ENCODE assay signal across 18 cellular contexts in genomic region chr1:225677350-225678124, GRCh38. TPM values are rescaled to one million over a fixed set of nuclear protein-coding genes. Genes with fewer than 3 reads are reported as not detected.
DNase-seq lines count a peak whose midpoint lies in the region; ATAC-seq, FAIRE-seq and TF ChIP-seq lines count a peak whose summit lies in the region.
"Had no signal": no experiment of that assay in that cellular context is flagged by ENCODE, and none has a peak within 500 bp of the region (broad histone marks: within the 10 kb centered on the region; RNA-seq: fewer than 3 reads in every experiment).

No MANE protein-coding gene starts in this region.

- TF ChIP-seq RAD21 in H1 (IDR thresholded peaks at IDR 0.05 in 1 of 2, conservative IDR thresholded peaks at IDR 0.05 in 1 of 2; ENCODE audit: low read depth in 2 of 2, low read length in 2 of 2) = no peak; a peak in 1 of 4 replicates

- H4K20me1 ChIP-seq in H1 (replicated peaks in 1 of 2; ENCODE audit: control insufficient read depth in 1 of 2, insufficient read depth in 2 of 2, low read length in 2 of 2) (no peaks in the 10 kb centered on the region), keratinocyte (ENCODE audit: control insufficient read depth, extremely low read depth, insufficient read depth, low read length) (no peaks in the 10 kb centered on the region)

- no peak for TF ChIP-seq EP300 in H1 (IDR thresholded peaks at IDR 0.05; ENCODE audit: borderline replicate concordance in 1 of 2, low read depth in 2 of 2, low read length in 2 of 2)

- H3K23ac ChIP-seq in H1 (ENCODE audit: insufficient read length) = no peak overlapping the region

- H2AFZ ChIP-seq in H1 (ENCODE audit: low read length) = peak overlapping the region; percentile 92
- H2AFZ ChIP-seq in keratinocyte (ENCODE audit: control insufficient read depth, low read length) = no peak overlapping the region

- H3K56ac ChIP-seq in H1 (replicated peaks; ENCODE audit: insufficient read length, low read depth, low read length) = no peak overlapping the region

- peaks cover 0 to 4% (median 2%) of the 10 kb centered on the region in 3 donors for H3K4me1 Mint-ChIP-seq in T-cell
- H3K4me1 Mint-ChIP-seq: activated naive CD8-positive, alpha-beta T cell treated with anti-CD3 and anti-CD28 coated beads for 36 hours had no signal

- H2BK120ac ChIP-seq in H1 (replicated peaks; ENCODE audit: low read depth, low read length) = no peak overlapping the region

- H3K23me2 ChIP-seq in H1 (ENCODE audit: low read depth, low read length) = no peaks in the 10 kb centered on the region; the same call in 1 of the 2 replicates

- H3K36me3 ChIP-seq in H1 (ENCODE audit: control insufficient read depth in 2 of 4, insufficient read depth in 4 of 4, low read length in 3 of 4) (no peaks in the 10 kb centered on the region), keratinocyte (ENCODE audit: control insufficient read depth in 2 of 2, extremely low read depth in 1 of 2, insufficient read depth in 2 of 2, low read length in 2 of 2) (no peaks in the 10 kb centered on the region)
- H3K36me3 ChIP-seq: esophagus muscularis mucosa, WERI-Rb-1 had no signal

- H3K27me3 Mint-ChIP-seq in T-cell = peaks cover 27 to 44% of the 10 kb centered on the region in 2 donors

- H3K9me1 ChIP-seq in keratinocyte (ENCODE audit: control insufficient read depth, extremely low read depth, insufficient read depth, low read length) = no peaks in the 10 kb centered on the region

- H3K18ac ChIP-seq in H1 (ENCODE audit: extremely low read depth, low read length) = peak overlapping the region; percentile 51

- H3K4me2 ChIP-seq in H1 (ENCODE audit: insufficient read depth in 1 of 2, low read depth in 2 of 2, low read length in 2 of 2) (peak overlapping the region; percentile 52 to 73), keratinocyte (ENCODE audit: control insufficient read depth, extremely low read depth, insufficient read depth, low read depth, low read length) (peak overlapping the region; percentile 32)
- H3K4me2 ChIP-seq: SK-N-SH had no signal

- no peak overlapping the region for H2BK15ac ChIP-seq in H1 (ENCODE audit: low read length)

- no peaks in the 10 kb centered on the region for H3K79me2 ChIP-seq in H1 (ENCODE audit: control insufficient read depth in 1 of 2, insufficient read depth in 2 of 2, low read length in 2 of 2)
- H3K79me2 ChIP-seq in keratinocyte (ENCODE audit: control insufficient read depth, insufficient read depth, low read length) = no peaks in the 10 kb centered on the region

- DNase-seq in NCI-H1092 treated with DMSO at 0.1 percent for 48 hours (lab: John Stamatoyannopoulos, UW) (peak; percentile 28), H1 (ENCODE audit: low read depth in 1 of 2, low spot score in 2 of 2) (peak in 1 of 2 experiments; percentile 79), keratinocyte (ENCODE audit: low read depth, low spot score) (no peak), sciatic nerve (ENCODE audit: low spot score) (no peak), glomerular visceral epithelial cell (ENCODE audit: extremely low spot score) (no peak), T-cell (no peak)
- DNase-seq: activated naive CD8-positive, alpha-beta T cell treated with anti-CD3 and anti-CD28 coated beads for 36 hours; NCI-H2171; SK-N-SH had no signal

- intact Hi-C loops in sciatic nerve (cut with DNase I) = no loop called here

- no peak overlapping the region for H3K27ac Mint-ChIP-seq in T-cell
- H3K27ac Mint-ChIP-seq: activated naive CD8-positive, alpha-beta T cell treated with anti-CD3 and anti-CD28 coated beads for 36 hours had no signal

- no peak overlapping the region for H4K5ac ChIP-seq in H1 (ENCODE audit: insufficient read length, low read depth, low read length)

- H2BK20ac ChIP-seq in H1 (ENCODE audit: low read length) = no peak overlapping the region

- ATAC-seq in sciatic nerve = peak; percentile 62
- no peak for ATAC-seq in HG02852 (IDR thresholded peaks at IDR 0.05; ENCODE audit: unreplicated experiment)
- no peak for ATAC-seq in T-cell (replicated peaks in 1 of 4)
- no peak for ATAC-seq in GM21737 (IDR thresholded peaks at IDR 0.05; ENCODE audit: unreplicated experiment)
- ATAC-seq: naive thymus-derived CD8-positive, alpha-beta T cell had no signal

- peak; percentile 62 for FAIRE-seq in H1 (lab: Jason Lieb, UNC)
- no peak for FAIRE-seq in keratinocyte (lab: Jason Lieb, UNC)
- FAIRE-seq: G401.6 had no signal

- peak in 1 of 3 experiments; percentile 20; a peak in 1 of 4 replicates for TF ChIP-seq CTCF in H1 (IDR thresholded peaks at IDR 0.05; ENCODE audit: control extremely low read depth in 1 of 3, insufficient read depth in 1 of 3, low read depth in 1 of 3, low read length in 3 of 3)
- no peak for TF ChIP-seq CTCF in keratinocyte (optimal IDR thresholded peaks at IDR 0.05 in 1 of 3, IDR thresholded peaks at IDR 0.05 in 1 of 3, conservative IDR thresholded peaks at IDR 0.05 in 1 of 3; ENCODE audit: extremely low read depth in 1 of 3, insufficient read depth in 2 of 3, low read length in 3 of 3)

- dilution Hi-C loops in keratinocyte (cut with MboI; ENCODE audit: extremely low pct_ligation_motif_present, low sequenced_read_pairs) = no loop called here

- H4K91ac ChIP-seq in H1 (replicated peaks; ENCODE audit: insufficient read length, low read length) = peak overlapping the region; percentile 10

- WGBS in H1 (ENCODE audit: extremely low coverage in 1 of 2, insufficient coverage in 1 of 2, insufficient read length in 1 of 2, insufficient replicate concordance in 2 of 2, low coverage in 1 of 2, low lambda C conversion rate in 2 of 2, missing lambda C conversion rate in 1 of 2), 2 experiments = 12% methylated on average over 40 of the region's 40 CpGs; no CpG with 5 or more reads in 1 of the 2 experiments

- no peak overlapping the region for H4K8ac ChIP-seq in H1 (ENCODE audit: extremely low read depth, insufficient read depth, low read length)

- H3K14ac ChIP-seq in H1 (ENCODE audit: insufficient read length) = no peak overlapping the region

- no peak overlapping the region for H3K4me3 Mint-ChIP-seq in T-cell
- H3K4me3 Mint-ChIP-seq: activated naive CD8-positive, alpha-beta T cell treated with anti-CD3 and anti-CD28 coated beads for 36 hours had no signal

- peaks cover 0 to 5% (median 1%) of the 10 kb centered on the region in 4 experiments; a peak in 3 of 7 replicates for H3K27me3 ChIP-seq in H1 (replicated peaks in 1 of 4; ENCODE audit: control insufficient read depth in 3 of 4, extremely low read depth in 1 of 4, insufficient read depth in 3 of 4, low read length in 3 of 4)
- peaks cover 11% of the 10 kb centered on the region for H3K27me3 ChIP-seq in keratinocyte (ENCODE audit: control insufficient read depth, extremely low read depth, insufficient read depth, low read length)

- H3K27ac ChIP-seq in H1 (ENCODE audit: low read depth, low read length) = no peak overlapping the region
- no peak overlapping the region for H3K27ac ChIP-seq in keratinocyte (ENCODE audit: control insufficient read depth, insufficient read depth, low read length)
- H3K27ac ChIP-seq: C4-2B, esophagus muscularis mucosa, HL-60, skin epidermis, WERI-Rb-1 had no signal

- H3K4me3 ChIP-seq in H1 (ENCODE audit: extremely low read depth in 1 of 4, insufficient read depth in 2 of 4, low read depth in 3 of 4, low read length in 4 of 4) (peak overlapping the region; percentile 15 to 48 (median 33); a peak in 7 of 8 replicates), keratinocyte (ENCODE audit: control insufficient read depth in 2 of 3, extremely low read depth in 1 of 3, insufficient read depth in 2 of 3, low read depth in 1 of 3, low read length in 3 of 3) (no peak overlapping the region)
- H3K4me3 ChIP-seq: skin epidermis had no signal

- H3K9ac ChIP-seq in H1 (replicated peaks in 1 of 4; ENCODE audit: extremely low read depth in 1 of 4, low read depth in 3 of 4, low read length in 3 of 4) (peak overlapping the region in 1 of 4 experiments; percentile 20; a peak in 2 of 7 replicates), keratinocyte (ENCODE audit: control insufficient read depth, extremely low read depth, insufficient read depth, low read length) (no peak overlapping the region)
- H3K9ac ChIP-seq: SK-N-SH had no signal

- no peaks in the 10 kb centered on the region for H3K36me3 Mint-ChIP-seq in T-cell
- H3K36me3 Mint-ChIP-seq: activated naive CD8-positive, alpha-beta T cell treated with anti-CD3 and anti-CD28 coated beads for 36 hours had no signal

- POLR2A ChIA-PET in H1 (lab: Charles Lee; ENCODE audit: partially characterized antibody) (interaction anchor here (1.3 kb wide), 2 partner anchors 13 to 24 kb away, joined by 3 to 5 read pairs; partner anchors contain the start of gene ENAH), T-cell (lab: Charles Lee) (interaction anchor here in 1 of 2 donors (0.6 kb wide), 1 partner anchor 25 kb away, joined by 3 read pairs; no protein-coding TSS in a partner anchor)

- no peaks in the 10 kb centered on the region for H3K79me1 ChIP-seq in H1 (ENCODE audit: low read depth, low read length)

- no peak overlapping the region for H2AK5ac ChIP-seq in H1 (ENCODE audit: low read depth, low read length)

- peak overlapping the region; percentile 39 for H3K4ac ChIP-seq in H1 (replicated peaks; ENCODE audit: insufficient read length, low read depth, low read length)

- H3K9me3 ChIP-seq in H1 (ENCODE audit: insufficient read depth in 2 of 2, low read depth in 1 of 2, low read length in 1 of 2) (no peaks in the 10 kb centered on the region), keratinocyte (ENCODE audit: control insufficient read depth, low read depth, low read length) (no peaks in the 10 kb centered on the region)
- H3K9me3 ChIP-seq: esophagus muscularis mucosa, SK-N-SH had no signal

- peaks cover 0 to 7% (median under 1%) of the 10 kb centered on the region in 4 experiments; a peak in 2 of 7 replicates for H3K4me1 ChIP-seq in H1 (replicated peaks in 1 of 4; ENCODE audit: control insufficient read depth in 3 of 4, insufficient read depth in 4 of 4, low read length in 3 of 4)
- H3K4me1 ChIP-seq in keratinocyte (ENCODE audit: control insufficient read depth, extremely low read depth, insufficient read depth, low read length) = no peaks in the 10 kb centered on the region
- H3K4me1 ChIP-seq: esophagus muscularis mucosa had no signal

- H2BK12ac ChIP-seq in H1 (ENCODE audit: low read depth, low read length) = peak overlapping the region; percentile 60; the same call in 1 of the 2 replicates

- no peaks in the 10 kb centered on the region for H3K9me3 Mint-ChIP-seq in T-cell
- H3K9me3 Mint-ChIP-seq: activated naive CD8-positive, alpha-beta T cell treated with anti-CD3 and anti-CD28 coated beads for 36 hours; naive thymus-derived CD8-positive, alpha-beta T cell had no signal

- CTCF ChIA-PET in H1 (lab: Charles Lee; ENCODE audit: partially characterized antibody) (interaction anchor here (0.9 to 1.3 kb wide), 4 partner anchors 23 to 199 kb away, joined by 3 to 8 read pairs (median 6); no protein-coding TSS in a partner anchor), T-cell (lab: Charles Lee) (no interaction called here)

- no peak for TF ChIP-seq POLR2A in H1 (IDR thresholded peaks at IDR 0.05; ENCODE audit: control extremely low read depth in 1 of 2, low read depth in 2 of 2, low read length in 2 of 2)

- H2BK5ac ChIP-seq in H1 (ENCODE audit: low read depth, low read length) = 0 out of 2 replicates have a peak overlapping the region, but pooled peaks have one; percentile 5

RNA-seq across cellular contexts. Expression of gene ENAH, which starts 24.6 kb away (rescaled TPM):
- 318 and 335 TPM in 2 replicates for total RNA-seq in H1 (2021; fragmentation: NEBNext Ultra II Directional; extraction: Animal tissue kit (Norgen Biotek cat#: 25700))
- polyA plus RNA-seq in H1 (2011; rRNA removed) = 33.1 and 39.1 TPM in 2 replicates
- 81.1 TPM for polyA plus RNA-seq in H1 (2011; cell fraction: cytosol; rRNA removed)
- 80.2 TPM for polyA plus RNA-seq in H1 (2011; cell fraction: nucleus; rRNA removed)
- 133 to 180 TPM (median 159 TPM) in 4 replicates for polyA plus RNA-seq in H1 (2012, experiment 1 of 2)
- 7.6 TPM for polyA plus RNA-seq in H1 (2012, experiment 2 of 2)
- polyA plus RNA-seq in H1 (2013, experiment 1 of 2) = 182 TPM
- polyA plus RNA-seq in H1 (2013, experiment 2 of 2) = 183 TPM
- polyA minus RNA-seq in H1 (2011; rRNA and poly(A)+ RNA removed) = 343 and 463 TPM in 2 replicates
- 96.7 TPM for polyA minus RNA-seq in H1 (2011; cell fraction: cytosol; rRNA and poly(A)+ RNA removed)
- polyA minus RNA-seq in H1 (2011; cell fraction: nucleus; rRNA and poly(A)+ RNA removed) = 136 TPM
- 50.2 to 63.8 TPM (median 61.0 TPM) in 3 replicates for polyA plus RNA-seq in keratinocyte
- polyA plus RNA-seq in keratinocyte (2011; ENCODE audit: low read depth) = 65.7 TPM
- 69.5 and 113 TPM in 2 replicates for polyA plus RNA-seq in keratinocyte (2011; cell fraction: cytosol; rRNA removed)
- polyA plus RNA-seq in keratinocyte (2011; cell fraction: nucleus; rRNA removed) = 63.6 and 76.8 TPM in 2 replicates
- 33.5 and 59.5 TPM in 2 replicates for polyA plus RNA-seq in keratinocyte (2012; ENCODE audit: low replicate concordance)
- polyA minus RNA-seq in keratinocyte = 25.2 to 127 TPM (median 102 TPM) in 3 replicates
- polyA minus RNA-seq in keratinocyte (2011; cell fraction: cytosol; rRNA and poly(A)+ RNA removed) = 50.5 TPM
- 26.5 and 63.1 TPM in 2 replicates for polyA minus RNA-seq in keratinocyte (2011; cell fraction: nucleus; rRNA and poly(A)+ RNA removed)
- total RNA-seq in sciatic nerve = 80.8 TPM
- 1 to 10 TPM in 2 of 5 donors, under 1 TPM in 1, not detected in 2; 0.56 to 1.1 (median 1.0) TPM for total RNA-seq in T-cell

Comparison
In these comparisons a context has a peak if more than half of its experiments do, and no peak if none do; other contexts are left out.
1. H3K4me3 ChIP-seq: peak in H1 (4 of 4); none in keratinocyte (0 of 3).
2. RNA of gene ENAH, which starts 24.6 kb away (total RNA-seq): 318 to 335 TPM in H1 and 80.8 TPM in sciatic nerve (single experiment); 0.56 to 1.1 TPM in T-cell; every median in the first group is over 10 times any median in the second.